8 cellular contexts compared by ENCODE assay signal in genomic region chr19:10332158-10332964, GRCh38. TPM values are rescaled to one million over a fixed set of nuclear protein-coding genes. Genes with fewer than 3 reads are reported as not detected.
DNase-seq lines count a peak whose midpoint lies in the region; ATAC-seq and TF ChIP-seq lines count a peak whose summit lies in the region.

No MANE protein-coding gene starts in this region.

- H3K36me3 ChIP-seq in Loucy (ENCODE audit: insufficient read depth, low read length), result peaks cover 34% of the 10 kb centered on the region
- peaks cover 54% of the 10 kb centered on the region for H3K36me3 ChIP-seq in effector memory CD4-positive, alpha-beta T cell (ENCODE audit: control insufficient read depth, insufficient read depth, low read length)

- H3K4me3 Mint-ChIP-seq in CD4-positive, alpha-beta T cell, result peak overlapping the region; percentile 96
- H3K4me3 Mint-ChIP-seq in neural crest cell, result peak overlapping the region; percentile 99

- ATAC-seq in CD4-positive, alpha-beta T cell (ENCODE audit: poor library complexity), result peak; percentile 1
- ATAC-seq in HG03439 (IDR thresholded peaks at IDR 0.05; ENCODE audit: unreplicated experiment) (no peak), HG02678 (IDR thresholded peaks at IDR 0.05; ENCODE audit: unreplicated experiment) (no peak), HG02759 (IDR thresholded peaks at IDR 0.05; ENCODE audit: unreplicated experiment) (no peak), GM21723 (IDR thresholded peaks at IDR 0.05; ENCODE audit: unreplicated experiment) (no peak)

- peak overlapping the region; percentile 95 for H3K4me2 ChIP-seq in Loucy (ENCODE audit: low read depth, low read length, poor library complexity, severe bottlenecking)

- TF ChIP-seq CTCF in CD4-positive, alpha-beta T cell (IDR thresholded peaks at IDR 0.05), result no peak
- TF ChIP-seq CTCF in Loucy (conservative IDR thresholded peaks at IDR 0.05; ENCODE audit: low read length), result peak; percentile 20; the same call in 1 of the 2 replicates
- TF ChIP-seq CTCF in neural crest cell (conservative IDR thresholded peaks at IDR 0.05), result no peak

- H3K9me2 ChIP-seq in Loucy (replicated peaks; ENCODE audit: low read depth, low read length), result no peaks in the 10 kb centered on the region

- H3K4me1 ChIP-seq in Loucy (ENCODE audit: insufficient read depth, low read length, poor library complexity, severe bottlenecking), result peaks cover 21% of the 10 kb centered on the region
- peaks cover 21% of the 10 kb centered on the region for H3K4me1 ChIP-seq in effector memory CD4-positive, alpha-beta T cell (ENCODE audit: control insufficient read depth, insufficient read depth, low read length, poor library complexity, severe bottlenecking)

- H3K4me1 Mint-ChIP-seq in CD4-positive, alpha-beta T cell (ENCODE audit: low read depth), result peaks cover 22% of the 10 kb centered on the region
- H3K4me1 Mint-ChIP-seq in neural crest cell, result peaks cover 32% of the 10 kb centered on the region

- peak overlapping the region; percentile 92 for H3K27ac Mint-ChIP-seq in CD4-positive, alpha-beta T cell
- peak overlapping the region; percentile 99 for H3K27ac Mint-ChIP-seq in neural crest cell (ENCODE audit: unreplicated experiment)

- no peaks in the 10 kb centered on the region for H3K9me3 ChIP-seq in CD4-positive, alpha-beta T cell (ENCODE audit: control insufficient read depth, low read length)
- no peaks in the 10 kb centered on the region for H3K9me3 ChIP-seq in Loucy (ENCODE audit: insufficient read depth, low read depth, low read length)
- H3K9me3 ChIP-seq in effector memory CD4-positive, alpha-beta T cell (ENCODE audit: control insufficient read depth, low read length), result no peaks in the 10 kb centered on the region

- H2AFZ ChIP-seq in Loucy (ENCODE audit: low read length), result no peak overlapping the region

- H3K27me3 ChIP-seq in CD4-positive, alpha-beta T cell (ENCODE audit: control insufficient read depth, insufficient read depth, low read length), result no peaks in the 10 kb centered on the region
- no peaks in the 10 kb centered on the region for H3K27me3 ChIP-seq in Loucy (ENCODE audit: insufficient read depth, low read length, poor library complexity, severe bottlenecking)
- no peaks in the 10 kb centered on the region for H3K27me3 ChIP-seq in effector memory CD4-positive, alpha-beta T cell (replicated peaks; ENCODE audit: control insufficient read depth, insufficient read depth, low read length, poor library complexity, severe bottlenecking)

- H3F3A ChIP-seq in Loucy (ENCODE audit: low read depth), result 0 out of 2 replicates have a peak, but pooled peaks cover 7% of the 10 kb centered on the region

- POLR2A ChIA-PET in CD4-positive, alpha-beta T cell (lab: Charles Lee), result interaction anchor here (0.6 to 1.9 kb wide), 9 partner anchors 11 to 272 kb away, joined by 3 to 10 read pairs (median 5); partner anchors contain the start of genes FDX2, ICAM1 and TYK2

- DNase-seq in CD4-positive, alpha-beta T cell, result no peak
- no peak for DNase-seq in effector memory CD4-positive, alpha-beta T cell
- DNase-seq in neural crest cell (ENCODE audit: low read depth, low spot score), result no peak

- peak overlapping the region; percentile 87 for H3K4me3 ChIP-seq in Loucy (ENCODE audit: low read length, poor library complexity, severe bottlenecking)
- H3K4me3 ChIP-seq in effector memory CD4-positive, alpha-beta T cell (ENCODE audit: insufficient read depth, low read depth, low read length, poor library complexity, severe bottlenecking), result peak overlapping the region; percentile 87

- intact Hi-C loops in CD4-positive, alpha-beta T cell (cut with DNase I, micrococcal nuclease), result loop anchor here (5.0 kb wide), 2 partner anchors 45 to 135 kb away; partner anchors contain the start of genes ICAM4 (in 1 of the 2) and ICAM5 (in 1 of the 2)

- CTCF ChIA-PET in CD4-positive, alpha-beta T cell (lab: Charles Lee), result interaction anchor here (0.5 to 0.7 kb wide), 2 partner anchors 61 to 400 kb away, joined by 3 read pairs; partner anchors contain the start of gene ICAM1

- no peaks in the 10 kb centered on the region for H3K27me3 Mint-ChIP-seq in CD4-positive, alpha-beta T cell
- no peaks in the 10 kb centered on the region for H3K27me3 Mint-ChIP-seq in neural crest cell (ENCODE audit: low read depth)

- H3K9me3 Mint-ChIP-seq in CD4-positive, alpha-beta T cell, result no peaks in the 10 kb centered on the region
- no peaks in the 10 kb centered on the region for H3K9me3 Mint-ChIP-seq in neural crest cell

- H3K36me3 Mint-ChIP-seq in CD4-positive, alpha-beta T cell (ENCODE audit: low read depth), result peaks cover 49% of the 10 kb centered on the region
- peaks cover 3% of the 10 kb centered on the region for H3K36me3 Mint-ChIP-seq in neural crest cell (ENCODE audit: low read depth)

- peaks cover 53% of the 10 kb centered on the region for H4K20me1 ChIP-seq in Loucy (ENCODE audit: insufficient read depth, low read length, poor library complexity, severe bottlenecking)

- peaks cover 82% of the 10 kb centered on the region for H3K79me2 ChIP-seq in Loucy (ENCODE audit: insufficient read depth, low read length)

- peak overlapping the region; percentile 81 for H3K9ac ChIP-seq in Loucy (ENCODE audit: low read depth, low read length, poor library complexity, severe bottlenecking)

- H3K27ac ChIP-seq in CD4-positive, alpha-beta T cell (ENCODE audit: low read depth, low read length), result peak overlapping the region; percentile 87
- peak overlapping the region; percentile 92 for H3K27ac ChIP-seq in effector memory CD4-positive, alpha-beta T cell (ENCODE audit: insufficient read depth, low read length, poor library complexity, severe bottlenecking)

RNA-seq across cellular contexts. Expression of gene RAVER1, which starts 1.0 kb away (rescaled TPM):
- total RNA-seq in CD4-positive, alpha-beta T cell, result 10 to 100 TPM; 20.5 to 21.3 TPM
- 75.9 and 78.2 TPM in 2 replicates for total RNA-seq in neural crest cell

RNA-seq across cellular contexts. Expression of gene ICAM3, which starts 7.1 kb away (rescaled TPM):
- 100 to 1,000 TPM; 164 to 173 TPM for total RNA-seq in CD4-positive, alpha-beta T cell
- total RNA-seq in neural crest cell, result 9.7 and 10.0 TPM in 2 replicates

RNA-seq across cellular contexts. Expression of gene FDX2, which starts 16.5 kb away (rescaled TPM):
- total RNA-seq in CD4-positive, alpha-beta T cell, result 1 to 10 TPM; 1.2 to 1.9 TPM
- total RNA-seq in neural crest cell, result 20.0 and 22.5 TPM in 2 replicates

RNA-seq across cellular contexts. Expression of gene ZGLP1, which starts 22.7 kb away (rescaled TPM):
- total RNA-seq in CD4-positive, alpha-beta T cell, result 1 to 10 TPM; 1.6 to 2.6 TPM
- 10.4 and 11.3 TPM in 2 replicates for total RNA-seq in neural crest cell

RNA-seq across cellular contexts. Expression of gene ICAM5, which starts 42.6 kb away (rescaled TPM):
- not detected for total RNA-seq in CD4-positive, alpha-beta T cell
- not detected in 2 replicates for total RNA-seq in neural crest cell

Comparison
In these comparisons a context has a peak if more than half of its experiments do, and no peak if none do; other contexts are left out.
1. RNA of gene ICAM3, which starts 7.1 kb away (total RNA-seq): 164 to 173 TPM in CD4-positive, alpha-beta T cell; 9.7 to 10.0 TPM in neural crest cell; every median in the first group is over 10 times any median in the second.